In genomic region chr3:32078085-32078634, GRCh38 we compare ENCODE assay signal across 31 cellular contexts. TPM values are rescaled to one million over a fixed set of nuclear protein-coding genes. Genes with fewer than 3 reads are reported as not detected.
DNase-seq lines count a peak whose midpoint lies in the region; ATAC-seq, FAIRE-seq and TF ChIP-seq lines count a peak whose summit lies in the region.
"Had no signal": no experiment of that assay in that cellular context is flagged by ENCODE, and none has a peak within 500 bp of the region (broad histone marks: within the 10 kb centered on the region; RNA-seq: fewer than 3 reads in every experiment).

No MANE protein-coding gene starts in this region.

- WGBS in heart right ventricle, 2 donors = 79 to 85% methylated on average over 3 of the region's 3 CpGs
- 65 to 90% methylated on average over 2 to 3 of the region's 3 CpGs for WGBS in transverse colon (ENCODE audit: low coverage in 1 of 2), 2 donors

- peaks cover 16 to 25% (median 19%) of the 10 kb centered on the region in 3 donors for H3K4me1 Mint-ChIP-seq in naive B cell
- H3K4me1 Mint-ChIP-seq: naive thymus-derived CD4-positive, alpha-beta T cell had no signal

- ATAC-seq in heart right ventricle = peak in 1 of 8 donors; percentile 34
- ATAC-seq in naive B cell (ENCODE audit: low read depth in 2 of 2) = peak; percentile 50 to 60
- no peak for ATAC-seq in HG03045 (IDR thresholded peaks at IDR 0.05; ENCODE audit: unreplicated experiment)
- ATAC-seq: activated naive CD4-positive, alpha-beta T cell treated with anti-CD3 and anti-CD28 coated beads, Interleukin-2, amount 50 U/mL, for 72 hours; gastroesophageal sphincter; naive thymus-derived CD4-positive, alpha-beta T cell had no signal

- peak overlapping the region; percentile 48 to 57 for H3K9ac ChIP-seq in duodenal mucosa (ENCODE audit: low read depth in 1 of 2, low read length in 2 of 2)

- no peak for TF ChIP-seq CTCF in heart right ventricle (IDR thresholded peaks at IDR 0.05)
- TF ChIP-seq CTCF in right atrium auricular region (IDR thresholded peaks at IDR 0.05) = no peak
- no peak for TF ChIP-seq CTCF in transverse colon (IDR thresholded peaks at IDR 0.05)
- no peak for TF ChIP-seq CTCF in D721Med (IDR thresholded peaks at IDR 0.05; ENCODE audit: insufficient read depth, missing control alignments)

- no peak for TF ChIP-seq EP300 in transverse colon (IDR thresholded peaks at IDR 0.05; ENCODE audit: low read depth)

- in situ Hi-C loops in transverse colon (cut with MboI; ENCODE audit: low pct_ligation_motif_present in 1 of 4, low pct_unique_long_range_greater_than_20kb in 1 of 4, low sequenced_read_pairs in 3 of 4) = no loop called here

- no peaks in the 10 kb centered on the region for H3K27me3 ChIP-seq in heart right ventricle
- no peaks in the 10 kb centered on the region for H3K27me3 ChIP-seq in right atrium auricular region
- no peaks in the 10 kb centered on the region for H3K27me3 ChIP-seq in duodenal mucosa (ENCODE audit: control insufficient read depth in 1 of 2, insufficient read depth in 2 of 2, low read length in 2 of 2)
- no peaks in the 10 kb centered on the region for H3K27me3 ChIP-seq in transverse colon
- H3K27me3 ChIP-seq: gastroesophageal sphincter, ovary had no signal

- H3K4me1 ChIP-seq in heart right ventricle = peaks cover 0 to 31% (median 6%) of the 10 kb centered on the region in 9 donors
- H3K4me1 ChIP-seq in right atrium auricular region = no peaks in the 10 kb centered on the region
- peaks cover 14 to 16% of the 10 kb centered on the region in 2 donors for H3K4me1 ChIP-seq in duodenal mucosa (ENCODE audit: control insufficient read depth in 1 of 2, insufficient read depth in 2 of 2, low read length in 2 of 2)
- peaks cover 8 to 27% (median 15%) of the 10 kb centered on the region in 4 donors for H3K4me1 ChIP-seq in transverse colon

- H3K27ac Mint-ChIP-seq in naive B cell = peak overlapping the region in 1 of 6 donors; percentile 77
- H3K27ac Mint-ChIP-seq: activated naive CD4-positive, alpha-beta T cell treated with anti-CD3 and anti-CD28 coated beads, Interleukin-2, amount 50 U/mL, for 72 hours; activated T-helper 2 cell treated with anti-CD3 and anti-CD28 coated beads, Interferon-gamma antibody, Interleukin-2, Interleukin-4, amounts not matched to agents 10 μg/mL and 5 μg/mL and 100 μg/mL, durations not matched to agents 14 hours and 24 hours and 36 hours; CD4-positive, alpha-beta T cell; naive thymus-derived CD4-positive, alpha-beta T cell; type B pancreatic cell; WTC11 had no signal

- H3K27me3 Mint-ChIP-seq in naive B cell = no peaks in the 10 kb centered on the region
- H3K27me3 Mint-ChIP-seq: CD4-positive, alpha-beta T cell; type B pancreatic cell had no signal

- H3K4me3 Mint-ChIP-seq in naive B cell = no peak overlapping the region
- H3K4me3 Mint-ChIP-seq: CD4-positive, alpha-beta T cell; naive thymus-derived CD4-positive, alpha-beta T cell; type B pancreatic cell; WTC11 had no signal

- H3K27ac ChIP-seq in heart right ventricle (peak overlapping the region in 7 of 10 donors; percentile 16 to 72 (median 42)), right atrium auricular region (no peak overlapping the region), duodenal mucosa (ENCODE audit: low read depth, low read length) (no peak overlapping the region), transverse colon (peak overlapping the region; percentile 80 to 85 (median 82))
- H3K27ac ChIP-seq: coronary artery, gastroesophageal sphincter, ovary had no signal

- H3K4me3 ChIP-seq in heart right ventricle = peak overlapping the region in 4 of 10 donors; percentile 5 to 25 (median 22)
- no peak overlapping the region for H3K4me3 ChIP-seq in right atrium auricular region
- peak overlapping the region; percentile 55 to 73 for H3K4me3 ChIP-seq in duodenal mucosa (ENCODE audit: low read depth in 1 of 2, low read length in 2 of 2)
- H3K4me3 ChIP-seq in transverse colon = peak overlapping the region in 2 of 4 donors; percentile 18 to 41
- H3K4me3 ChIP-seq: coronary artery, gastroesophageal sphincter, lung, ovary had no signal

- intact Hi-C loops in heart right ventricle (cut with DNase I) (no loop called here), transverse colon (cut with DNase I; ENCODE audit: low total_unique reads) (no loop called here)

- DNase-seq in heart right ventricle (no peak), right atrium auricular region (ENCODE audit: low spot score) (no peak), naive B cell (peak; percentile 6), transverse colon (no peak), GF-D8 (lab: John Stamatoyannopoulos, UW) (no peak), D721Med (ENCODE audit: insufficient read length, low spot score) (no peak)
- DNase-seq: 8988T; activated CD8-positive, alpha-beta memory T cell treated with anti-CD3 and anti-CD28 coated beads, Interleukin-2, amount 50 U/mL, for 4 hours; anterior cingulate cortex; CD4-positive, alpha-beta T cell; DMS153; H7; islet precursor cell; naive thymus-derived CD4-positive, alpha-beta T cell; NCI-H1092 treated with DMSO at 0.1 percent for 48 hours; NCI-H2029 treated with DMSO at 0.1 percent for 48 hours; NCI-H345; ovary; SHP77; SW 1271 had no signal

- H3K9me3 ChIP-seq in heart right ventricle (no peaks in the 10 kb centered on the region), right atrium auricular region (no peaks in the 10 kb centered on the region), duodenal mucosa (ENCODE audit: control insufficient read depth in 1 of 2, low read length in 2 of 2) (no peaks in the 10 kb centered on the region), transverse colon (no peaks in the 10 kb centered on the region)
- H3K9me3 ChIP-seq: gastroesophageal sphincter, ovary had no signal

- TF ChIP-seq POLR2A in transverse colon (IDR thresholded peaks at IDR 0.05) = no peak

- H3K9me3 Mint-ChIP-seq in naive B cell = peaks cover 0 to 4% (median 0%) of the 10 kb centered on the region in 7 donors
- H3K9me3 Mint-ChIP-seq: activated naive CD4-positive, alpha-beta T cell treated with anti-CD3 and anti-CD28 coated beads, Interleukin-2, amount 50 U/mL, for 72 hours; activated T-helper 2 cell treated with anti-CD3 and anti-CD28 coated beads, Interferon-gamma antibody, Interleukin-2, Interleukin-4, amounts not matched to agents 10 μg/mL and 5 μg/mL and 100 μg/mL, durations not matched to agents 14 hours and 24 hours and 36 hours; CD4-positive, alpha-beta T cell; type B pancreatic cell; WTC11 had no signal

- peaks cover 0 to 5% of the 10 kb centered on the region in 2 donors for H3K36me3 Mint-ChIP-seq in naive B cell
- H3K36me3 Mint-ChIP-seq: activated naive CD4-positive, alpha-beta T cell treated with anti-CD3 and anti-CD28 coated beads, Interleukin-2, amount 50 U/mL, for 72 hours; type B pancreatic cell; WTC11 had no signal

- no peak for FAIRE-seq in D721Med (lab: Jason Lieb, UNC)
- FAIRE-seq: G401.6, GM18507 had no signal

- no peaks in the 10 kb centered on the region for H3K36me3 ChIP-seq in heart right ventricle
- no peaks in the 10 kb centered on the region for H3K36me3 ChIP-seq in right atrium auricular region
- H3K36me3 ChIP-seq in duodenal mucosa (ENCODE audit: control insufficient read depth in 1 of 2, insufficient read depth in 2 of 2, low read length in 2 of 2) = no peaks in the 10 kb centered on the region
- no peaks in the 10 kb centered on the region for H3K36me3 ChIP-seq in transverse colon
- H3K36me3 ChIP-seq: gastroesophageal sphincter, ovary had no signal

RNA-seq across cellular contexts. Expression of gene GPD1L, which starts 28.3 kb away (rescaled TPM):
- 100 to 1,000 TPM; 120 to 349 (median 186) TPM for total RNA-seq in heart right ventricle
- 10 to 100 TPM; 71.0 to 83.2 TPM for polyA plus RNA-seq in heart right ventricle
- 100 to 1,000 TPM; 194 to 275 TPM for total RNA-seq in right atrium auricular region
- 1 to 10 TPM; 2.7 to 7.4 (median 5.3) TPM for polyA plus RNA-seq in naive B cell (ENCODE audit: low read depth in 6 of 6)
- 100 to 1,000 TPM in 1 of 4 donors, 10 to 100 TPM in 3; 35.6 to 107 (median 66.5) TPM for total RNA-seq in transverse colon

Comparison
In these comparisons a context has a peak if more than half of its experiments do, and no peak if none do; other contexts are left out.
1. H3K27ac ChIP-seq: peak in heart right ventricle (7 of 10) and transverse colon (4 of 4); none in right atrium auricular region (0 of 2) and duodenal mucosa (single experiment).
2. H3K4me3 ChIP-seq: peak in duodenal mucosa (2 of 2); none in right atrium auricular region (0 of 2).